ENCODE assay signal across 1 cellular context in genomic region chr2:128607981-128608506, GRCh38.
TF ChIP-seq lines count a peak whose summit lies in the region.

No MANE protein-coding gene starts in this region.

TF ChIP-seq in GM23338, 12 proteins besides CTCF, POLR2A, EP300 and RAD21 (continued from another document):
- TF ChIP-seq REST (IDR thresholded peaks at IDR 0.05; ENCODE audit: unreplicated experiment) (no peak), JUNB (IDR thresholded peaks at IDR 0.05; ENCODE audit: unreplicated experiment) (no peak), EZH2 (IDR thresholded peaks at IDR 0.05; ENCODE audit: low read depth, unreplicated experiment) (no peak), ZNF331 (CRISPR knock-in tag; IDR thresholded peaks at IDR 0.05; ENCODE audit: low read depth) (no peak), ETS1 (IDR thresholded peaks at IDR 0.05) (no peak), CREB1 (CRISPR knock-in tag; IDR thresholded peaks at IDR 0.05; ENCODE audit: low read depth) (no peak)
